ENCODE assay signal across 21 cellular contexts in genomic region chr7:116717137-116717536, GRCh38. TPM values are rescaled to one million over a fixed set of nuclear protein-coding genes. Genes with fewer than 3 reads are reported as not detected.
A peak's percentile ranks its signal among the peaks of the same experiment; 100 is the strongest.
DNase-seq lines count a peak whose midpoint lies in the region; ATAC-seq and TF ChIP-seq lines count a peak whose summit lies in the region.
"Had no signal": no experiment of that assay in that cellular context is flagged by ENCODE, and none has a peak within 500 bp of the region (broad histone marks: within the 10 kb centered on the region; RNA-seq: fewer than 3 reads in every experiment).

No MANE protein-coding gene starts in this region.

- H3K9ac ChIP-seq in smooth muscle cell (ENCODE audit: low read depth) = no peak overlapping the region

- H3K4me1 ChIP-seq in foreskin keratinocyte (peaks cover 21% of the 10 kb centered on the region), smooth muscle cell (ENCODE audit: low read depth) (no peaks in the 10 kb centered on the region)

- no peaks in the 10 kb centered on the region for H3K9me3 ChIP-seq in smooth muscle cell (replicated peaks; ENCODE audit: low read depth)
- H3K9me3 ChIP-seq: left ventricle myocardium inferior, mucosa of descending colon, stomach, tibial nerve had no signal

- H3K27ac ChIP-seq in foreskin keratinocyte = peak overlapping the region; percentile 84
- peak overlapping the region; percentile 44 for H3K27ac ChIP-seq in smooth muscle cell (ENCODE audit: low read depth)
- H3K27ac ChIP-seq: left ventricle myocardium inferior, stomach had no signal

- no peak overlapping the region for H2AFZ ChIP-seq in smooth muscle cell (ENCODE audit: low read depth)

- H3K4me2 ChIP-seq in smooth muscle cell = no peak overlapping the region

- H3F3A ChIP-seq in smooth muscle cell (ENCODE audit: low read depth) = no peaks in the 10 kb centered on the region

- H3K27me3 ChIP-seq in foreskin keratinocyte = no peaks in the 10 kb centered on the region
- H3K27me3 ChIP-seq in smooth muscle cell (ENCODE audit: low read depth) = no peaks in the 10 kb centered on the region
- H3K27me3 ChIP-seq: stomach, tibial nerve had no signal

- ATAC-seq in foreskin keratinocyte (no peak), GM21515 (IDR thresholded peaks at IDR 0.05; ENCODE audit: unreplicated experiment) (no peak), GM21723 (IDR thresholded peaks at IDR 0.05; ENCODE audit: unreplicated experiment) (no peak)

- DNase-seq in NCI-H69 (lab: John Stamatoyannopoulos, UW) (peak; percentile 9), foreskin keratinocyte (no peak), smooth muscle cell (lab: John Stamatoyannopoulos, UW; ENCODE audit: unreplicated experiment) (no peak), amygdala (lab: John Stamatoyannopoulos, UW) (no peak)
- DNase-seq: activated CD4-positive, alpha-beta T cell treated with anti-CD3 and anti-CD28 coated beads for 4 hours; activated naive CD4-positive, alpha-beta T cell treated with anti-CD3 and anti-CD28 coated beads for 36 hours; activated T-cell treated with anti-CD3 and anti-CD28 coated beads, Interleukin-2, amount 50 U/mL, for 48 hours; DMS79; H7; NCI-H1436; NCI-H510A treated with DMSO at 0.1 percent for 48 hours had no signal

- H3K79me2 ChIP-seq in smooth muscle cell (ENCODE audit: low read depth) = no peaks in the 10 kb centered on the region

- H3K4me3 ChIP-seq in WI38 (ENCODE audit: low read depth, low read length) (peak overlapping the region; percentile 20), smooth muscle cell (no peak overlapping the region)
- H3K4me3 ChIP-seq: GM12878, left ventricle myocardium inferior, mucosa of descending colon, stomach had no signal

- WGBS in smooth muscle cell (ENCODE audit: low lambda C conversion rate) = 77% methylated on average over 3 of the region's 3 CpGs

- no peak for TF ChIP-seq CTCF in WI38 (IDR thresholded peaks at IDR 0.05; ENCODE audit: low read depth, low read length)
- TF ChIP-seq CTCF in foreskin keratinocyte (conservative IDR thresholded peaks at IDR 0.05) = no peak
- no peak for TF ChIP-seq CTCF in smooth muscle cell (IDR thresholded peaks at IDR 0.05; ENCODE audit: borderline replicate concordance, insufficient read depth, poor library complexity, severe bottlenecking)

- no peaks in the 10 kb centered on the region for H4K20me1 ChIP-seq in smooth muscle cell (ENCODE audit: low read depth)

- no peaks in the 10 kb centered on the region for H3K36me3 ChIP-seq in smooth muscle cell (ENCODE audit: low read depth)
- H3K36me3 ChIP-seq: left ventricle myocardium inferior, stomach, tibial nerve had no signal

RNA-seq across cellular contexts. Expression of gene MET, which starts 45.1 kb away (rescaled TPM):
- total RNA-seq in foreskin keratinocyte (147 and 157 TPM in 2 replicates), smooth muscle cell (12.0 and 12.8 TPM in 2 replicates)
- polyA plus RNA-seq in foreskin keratinocyte (26.7 and 30.7 TPM in 2 replicates), smooth muscle cell (1.2 and 5.2 TPM in 2 replicates)
- polyA plus RNA-seq: IgD-negative memory B cell, neural cell had no signal

Comparison
In these comparisons a context has a peak if more than half of its experiments do, and no peak if none do; other contexts are left out.
1. RNA of gene MET, which starts 45.1 kb away (total RNA-seq): 147 to 157 TPM in foreskin keratinocyte; 12.0 to 12.8 TPM in smooth muscle cell; every median in the first group is over 10 times any median in the second.